ENCODE assay signal across 17 cellular contexts in the genomic region with DNA sequence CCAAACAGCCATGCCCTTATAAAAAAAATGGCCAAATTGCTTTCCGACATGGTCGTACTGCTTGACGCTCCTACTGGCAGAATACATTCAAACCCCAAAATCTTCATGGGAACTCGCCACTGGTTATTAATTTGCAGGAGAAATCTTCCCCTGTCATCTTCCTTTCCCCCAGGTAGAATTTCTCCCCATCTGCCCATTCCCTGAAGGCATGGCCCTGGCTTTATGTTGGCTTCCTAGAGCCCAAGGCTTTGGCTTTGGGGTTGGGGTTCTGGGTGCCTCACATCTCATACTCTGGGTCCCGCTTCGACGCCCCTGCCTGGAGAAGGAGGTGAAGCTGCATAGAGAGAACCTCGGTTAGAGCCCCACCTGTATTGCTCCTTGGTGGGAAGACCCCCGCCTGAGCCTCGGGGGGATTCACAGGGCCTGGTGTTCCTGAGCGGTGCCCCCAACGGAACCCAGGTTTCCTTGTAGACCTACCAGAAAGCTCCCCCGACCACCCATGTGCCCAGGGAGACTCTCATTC. TPM values are rescaled to one million over a fixed set of nuclear protein-coding genes. Genes with fewer than 3 reads are reported as not detected.
DNase-seq lines count a peak whose midpoint lies in the region; TF ChIP-seq lines count a peak whose summit lies in the region.
"Had no signal": no experiment of that assay in that cellular context is flagged by ENCODE, and none has a peak within 500 bp of the region (broad histone marks: within the 10 kb centered on the region; RNA-seq: fewer than 3 reads in every experiment).

No MANE protein-coding gene starts in this region.

- no peak for DNase-seq in Calu3
- no peak for DNase-seq in PC-9
- DNase-seq in chondrocyte (ENCODE audit: low spot score): no peak
- DNase-seq in neuronal stem cell (ENCODE audit: low spot score): no peak
- no peak for DNase-seq in NCI-H1092 treated with DMSO at 0.1 percent for 48 hours (lab: John Stamatoyannopoulos, UW)
- DNase-seq in activated CD4-positive, alpha-beta T cell treated with anti-CD3 and anti-CD28 coated beads, Interleukin-2, amount 50 U/mL, for 1 hour: no peak
- DNase-seq in type B pancreatic cell (ENCODE audit: extremely low spot score, unreplicated experiment): no peak
- DNase-seq in dermis blood vessel endothelial cell: no peak
- DNase-seq: BE2C; CD4-positive, alpha-beta memory T cell; GF-D8; H9 had no signal

- H4K8ac ChIP-seq in neuronal stem cell (ENCODE audit: low read depth, low read length): no peak overlapping the region

- no peaks in the 10 kb centered on the region for H3K79me2 ChIP-seq in PC-9 (ENCODE audit: low read depth)

- H3K9me3 Mint-ChIP-seq in Calu3 (ENCODE audit: low read depth, unreplicated experiment): no peaks in the 10 kb centered on the region
- peaks cover 8% of the 10 kb centered on the region for H3K9me3 Mint-ChIP-seq in chondrocyte (ENCODE audit: low read depth)
- no peaks in the 10 kb centered on the region for H3K9me3 Mint-ChIP-seq in type B pancreatic cell

- no CpG with 5 or more reads among the region's 13 CpGs for WGBS in neuronal stem cell (ENCODE audit: extremely low coverage in 2 of 2, insufficient read length in 2 of 2, insufficient replicate concordance in 1 of 2), 2 donors

- H3K4me3 ChIP-seq in PC-9 (no peak overlapping the region), neuronal stem cell (ENCODE audit: low read length in 2 of 2) (no peak overlapping the region)
- H3K4me3 ChIP-seq: GM23338 had no signal

- no peaks in the 10 kb centered on the region for H3K36me3 ChIP-seq in PC-9 (ENCODE audit: low read depth)
- H3K36me3 ChIP-seq in neuronal stem cell (replicated peaks in 1 of 2; ENCODE audit: control insufficient read depth in 2 of 2, insufficient read depth in 2 of 2, low read length in 2 of 2): no peaks in the 10 kb centered on the region
- H3K36me3 ChIP-seq: BE2C had no signal

- H3K18ac ChIP-seq in neuronal stem cell (ENCODE audit: low read length): no peak overlapping the region

- H3K27ac Mint-ChIP-seq in Calu3 (ENCODE audit: unreplicated experiment) (peak overlapping the region; percentile 51), chondrocyte (ENCODE audit: unreplicated experiment) (peak overlapping the region; percentile 91), type B pancreatic cell (no peak overlapping the region)
- H3K27ac Mint-ChIP-seq: CD4-positive, alpha-beta memory T cell; GM23338; H9; IgD-negative memory B cell had no signal

- H2AK5ac ChIP-seq in neuronal stem cell (ENCODE audit: low read depth, low read length): no peak overlapping the region

- H3K14ac ChIP-seq in neuronal stem cell (ENCODE audit: low read length): no peak overlapping the region

- intact Hi-C loops in Calu3 (cut with micrococcal nuclease; ENCODE audit: unreplicated experiment) (no loop called here), PC-9 (cut with micrococcal nuclease; ENCODE audit: unreplicated experiment) (loop anchor here (1.0 kb wide), 1 partner anchor 15 kb away; no protein-coding TSS in a partner anchor)

- no peaks in the 10 kb centered on the region for H3F3A ChIP-seq in PC-9 (ENCODE audit: insufficient read depth, low read depth)

- H2BK5ac ChIP-seq in neuronal stem cell (ENCODE audit: low read length): no peak overlapping the region

- TF ChIP-seq CTCF in Calu3 (IDR thresholded peaks at IDR 0.05; ENCODE audit: unreplicated experiment) (no peak), PC-9 (conservative IDR thresholded peaks at IDR 0.05) (no peak), chondrocyte (IDR thresholded peaks at IDR 0.05) (no peak), type B pancreatic cell (conservative IDR thresholded peaks at IDR 0.05) (no peak)

- CTCF ChIA-PET in Calu3 (lab: Charles Lee): no interaction called here
- CTCF ChIA-PET in PC-9 (lab: Charles Lee): no interaction called here

- no peak overlapping the region for H4K91ac ChIP-seq in neuronal stem cell (ENCODE audit: low read depth, low read length, poor library complexity)

- H2BK12ac ChIP-seq in neuronal stem cell (ENCODE audit: low read length): no peak overlapping the region

- H3K9ac ChIP-seq in neuronal stem cell (ENCODE audit: low read depth, low read length, poor library complexity): no peak overlapping the region

- H3K9me2 ChIP-seq in PC-9 (ENCODE audit: insufficient read depth): no peaks in the 10 kb centered on the region

- no peaks in the 10 kb centered on the region for H3K79me1 ChIP-seq in neuronal stem cell (ENCODE audit: low read depth, low read length)

- H3K4me2 ChIP-seq in PC-9 (peak overlapping the region; percentile 61), neuronal stem cell (ENCODE audit: insufficient read depth, low read length, poor library complexity, severe bottlenecking) (no peak overlapping the region)
- H3K4me2 ChIP-seq: GM23338 had no signal

- peaks cover 5% of the 10 kb centered on the region for H3K36me3 Mint-ChIP-seq in Calu3 (ENCODE audit: insufficient read depth, unreplicated experiment)
- H3K36me3 Mint-ChIP-seq in chondrocyte (ENCODE audit: low read depth): no peaks in the 10 kb centered on the region
- no peaks in the 10 kb centered on the region for H3K36me3 Mint-ChIP-seq in type B pancreatic cell
- H3K36me3 Mint-ChIP-seq: CD4-positive, alpha-beta memory T cell had no signal

- H3K27ac ChIP-seq in PC-9: no peak overlapping the region
- no peak overlapping the region for H3K27ac ChIP-seq in neuronal stem cell (replicated peaks; ENCODE audit: low read length)
- H3K27ac ChIP-seq: C4-2B had no signal

- no peak overlapping the region for H2BK15ac ChIP-seq in neuronal stem cell (ENCODE audit: low read length)

- peak overlapping the region; percentile 48 for H3K4me3 Mint-ChIP-seq in Calu3 (ENCODE audit: low read depth, unreplicated experiment)
- no peak overlapping the region for H3K4me3 Mint-ChIP-seq in chondrocyte (ENCODE audit: unreplicated experiment)
- no peak overlapping the region for H3K4me3 Mint-ChIP-seq in type B pancreatic cell
- H3K4me3 Mint-ChIP-seq: CD4-positive, alpha-beta memory T cell; GM23338; H9 had no signal

- H3K23ac ChIP-seq in neuronal stem cell (ENCODE audit: low read depth, low read length, poor library complexity): peak overlapping the region; percentile 70

- H3K27me3 ChIP-seq in PC-9 (ENCODE audit: insufficient read depth, low read depth) (peaks cover 15% of the 10 kb centered on the region), neuronal stem cell (ENCODE audit: control insufficient read depth in 3 of 3, insufficient read depth in 3 of 3, low read depth in 1 of 3, low read length in 3 of 3) (peaks cover 0 to 43% (median 0%) of the 10 kb centered on the region in 3 experiments)

- H2AFZ ChIP-seq in PC-9 (no peak overlapping the region), neuronal stem cell (ENCODE audit: low read length) (no peak overlapping the region)
- H2AFZ ChIP-seq: GM23338 had no signal

- H3K4me1 Mint-ChIP-seq in Calu3 (ENCODE audit: low read depth, unreplicated experiment) (peaks cover 32% of the 10 kb centered on the region), chondrocyte (ENCODE audit: low read depth) (peaks cover 21% of the 10 kb centered on the region), type B pancreatic cell (ENCODE audit: unreplicated experiment) (no peaks in the 10 kb centered on the region)
- H3K4me1 Mint-ChIP-seq: CD4-positive, alpha-beta memory T cell; IgD-negative memory B cell had no signal

- no peaks in the 10 kb centered on the region for H4K20me1 ChIP-seq in PC-9 (ENCODE audit: insufficient read depth)

- POLR2A ChIA-PET in PC-9 (lab: Charles Lee; ENCODE audit: unreplicated experiment): interaction anchor here (0.7 kb wide), 1 partner anchor 28 kb away, joined by 5 read pairs; no protein-coding TSS in a partner anchor

- peaks cover 67% of the 10 kb centered on the region for H3K27me3 Mint-ChIP-seq in Calu3 (ENCODE audit: unreplicated experiment)
- H3K27me3 Mint-ChIP-seq in chondrocyte (ENCODE audit: low read depth): peaks cover 4% of the 10 kb centered on the region
- peaks cover 79% of the 10 kb centered on the region for H3K27me3 Mint-ChIP-seq in type B pancreatic cell

- H3K9me3 ChIP-seq in PC-9 (ENCODE audit: insufficient read depth, low read depth) (no peaks in the 10 kb centered on the region; the same call in 1 of the 2 replicates), neuronal stem cell (replicated peaks in 1 of 2; ENCODE audit: control insufficient read depth in 2 of 2, insufficient read depth in 1 of 2, low read depth in 1 of 2, low read length in 2 of 2) (peaks cover 0 to 2% of the 10 kb centered on the region in 2 donors)
- H3K9me3 ChIP-seq: BE2C had no signal

- H3K4ac ChIP-seq in neuronal stem cell (ENCODE audit: low read length): no peak overlapping the region

- H3K4me1 ChIP-seq in PC-9 (replicated peaks; ENCODE audit: insufficient read depth) (peaks cover 16% of the 10 kb centered on the region), neuronal stem cell (ENCODE audit: control insufficient read depth in 2 of 2, insufficient read depth in 1 of 2, low read depth in 1 of 2, low read length in 2 of 2) (no peaks in the 10 kb centered on the region)
- H3K4me1 ChIP-seq: BE2C had no signal

- BruUV-seq in Calu3 (replicated peaks; lab: Mats Ljungman, UMichigan) (no TSS peak), PC-9 (replicated peaks; lab: Mats Ljungman, UMichigan) (no TSS peak)

- H2BK120ac ChIP-seq in neuronal stem cell (ENCODE audit: low read depth, low read length): no peak overlapping the region

RNA-seq across cellular contexts. Expression of a gene that starts 8.6 kb away (rescaled TPM):
- total RNA-seq in Calu3 (2022) (1.4 and 1.5 TPM in 2 replicates), PC-9 (2021) (2.7 and 4.1 TPM in 2 replicates), chondrocyte (6.8 to 81.5 TPM (median 8.3 TPM) in 3 replicates), type B pancreatic cell (ENCODE audit: low replicate concordance) (0.53 and 0.76 TPM in 2 replicates), dermis blood vessel endothelial cell (under 0.01 and 0.05 TPM in 2 replicates)
- polyA plus RNA-seq in neuronal stem cell (2013, experiment 1 of 2): 0.82 TPM
- 0.89 TPM for polyA plus RNA-seq in neuronal stem cell (2013, experiment 2 of 2)
- total RNA-seq: CD4-positive, alpha-beta memory T cell had no signal
- polyA plus RNA-seq: CD4-positive, alpha-beta memory T cell; IgD-negative memory B cell had no signal

RNA-seq across cellular contexts. Expression of a gene that starts 51.1 kb away (rescaled TPM):
- not detected in 2 replicates for total RNA-seq in Calu3 (2022)
- total RNA-seq in PC-9 (2021): not detected in 2 replicates
- not detected in 3 replicates for total RNA-seq in chondrocyte
- polyA plus RNA-seq in neuronal stem cell (2013, experiment 1 of 2): not detected
- not detected for polyA plus RNA-seq in neuronal stem cell (2013, experiment 2 of 2)
- total RNA-seq in type B pancreatic cell (ENCODE audit: low replicate concordance): not detected in 2 replicates
- not detected in 2 replicates for total RNA-seq in dermis blood vessel endothelial cell
- total RNA-seq: A172; CD4-positive, alpha-beta memory T cell; GM23338; H9; HT1080 had no signal
- polyA plus RNA-seq: CD4-positive, alpha-beta memory T cell; GM23338; IgD-negative memory B cell had no signal
